ENCODE assay signal across 8 cellular contexts in genomic region chr9:16191691-16192402, GRCh38.
A peak's percentile ranks its signal among the peaks of the same experiment; 100 is the strongest.
DNase-seq lines count a peak whose midpoint lies in the region; ATAC-seq and TF ChIP-seq lines count a peak whose summit lies in the region.

No MANE protein-coding gene starts in this region.

- WGBS in spleen, 5 donors = 4 to 7% (median 6%) methylated on average over 14 of the region's 14 CpGs

- DNase-seq in A172 (ENCODE audit: low spot score) (peak; percentile 92), GM12864 (ENCODE audit: low read depth) (no peak), NCI-H748 treated with DMSO at 0.1 percent for 48 hours (lab: John Stamatoyannopoulos, UW) (peak; percentile 62), astrocyte of the cerebellum (ENCODE audit: low read depth) (peak; percentile 80), iPS-NIHi11 (ENCODE audit: low spot score) (peak; percentile 90), spleen (no peak)
- no peak for DNase-seq in activated T-helper 1 cell treated with anti-CD3 and anti-CD28 coated beads, Interleukin-12 subunit alpha, Interleukin-12 subunit beta, Interleukin-2, Interleukin-4 antibody, amounts not matched to agents 30 ng/mL and 10 ng/mL and 1 ng/mL, durations not matched to agents 14 hours and 24 hours and 36 hours (ENCODE audit: low spot score)

- in situ Hi-C loops in astrocyte of the cerebellum (cut with HindIII; ENCODE audit: low sequenced_read_pairs) = no loop called here

- peaks cover 0 to 13% (median 5%) of the 10 kb centered on the region in 8 donors for H3K9me3 ChIP-seq in spleen

- H3K9me3 Mint-ChIP-seq in activated T-helper 1 cell treated with anti-CD3 and anti-CD28 coated beads, Interleukin-12 subunit alpha, Interleukin-12 subunit beta, Interleukin-2, Interleukin-4 antibody, amounts not matched to agents 30 ng/mL and 10 ng/mL and 1 ng/mL, durations not matched to agents 14 hours and 24 hours and 36 hours = peaks cover 5% of the 10 kb centered on the region

- no peak overlapping the region for H3K27ac Mint-ChIP-seq in activated T-helper 1 cell treated with anti-CD3 and anti-CD28 coated beads, Interleukin-12 subunit alpha, Interleukin-12 subunit beta, Interleukin-2, Interleukin-4 antibody, amounts not matched to agents 30 ng/mL and 10 ng/mL and 1 ng/mL, durations not matched to agents 14 hours and 24 hours and 36 hours

- peak; percentile 66 for ATAC-seq in HG03025 (IDR thresholded peaks at IDR 0.05; ENCODE audit: low FRiP score, unreplicated experiment)

- H3K4me3 Mint-ChIP-seq in activated T-helper 1 cell treated with anti-CD3 and anti-CD28 coated beads, Interleukin-12 subunit alpha, Interleukin-12 subunit beta, Interleukin-2, Interleukin-4 antibody, amounts not matched to agents 30 ng/mL and 10 ng/mL and 1 ng/mL, durations not matched to agents 14 hours and 24 hours and 36 hours = no peak overlapping the region

- no peaks in the 10 kb centered on the region for H3K36me3 Mint-ChIP-seq in activated T-helper 1 cell treated with anti-CD3 and anti-CD28 coated beads, Interleukin-12 subunit alpha, Interleukin-12 subunit beta, Interleukin-2, Interleukin-4 antibody, amounts not matched to agents 30 ng/mL and 10 ng/mL and 1 ng/mL, durations not matched to agents 14 hours and 24 hours and 36 hours (ENCODE audit: low read depth)

- intact Hi-C loops in spleen (cut with DNase I; ENCODE audit: low total_unique reads) = no loop called here
- intact Hi-C loops in activated T-helper 1 cell treated with anti-CD3 and anti-CD28 coated beads, Interleukin-12 subunit alpha, Interleukin-12 subunit beta, Interleukin-2, Interleukin-4 antibody, amounts not matched to agents 30 ng/mL and 10 ng/mL and 1 ng/mL, durations not matched to agents 14 hours and 24 hours and 36 hours (cut with micrococcal nuclease) = loop anchor here (10.0 kb wide), 1 partner anchor 1273 kb away; no protein-coding TSS in a partner anchor

- TF ChIP-seq CTCF in GM12864 (IDR thresholded peaks at IDR 0.05; ENCODE audit: low read depth, low read length, missing control alignments) = peak; percentile 88
- peak; percentile 84 for TF ChIP-seq CTCF in astrocyte of the cerebellum (IDR thresholded peaks at IDR 0.05; ENCODE audit: low read depth, low read length, missing control alignments)
- peak in 7 of 11 experiments; percentile 27 to 61 (median 50) for TF ChIP-seq CTCF in spleen (IDR thresholded peaks at IDR 0.05 in 8 of 11, conservative IDR thresholded peaks at IDR 0.05 in 3 of 11)

- no peak overlapping the region for H3K4me3 ChIP-seq in GM12864 (ENCODE audit: low read depth, low read length)
- H3K4me3 ChIP-seq in astrocyte of the cerebellum (ENCODE audit: low read depth, low read length) = no peak overlapping the region
- H3K4me3 ChIP-seq in spleen = no peak overlapping the region

- H3K27ac ChIP-seq in spleen = no peak overlapping the region

- no peaks in the 10 kb centered on the region for H3K27me3 ChIP-seq in spleen (replicated peaks in 1 of 7)

- H3K27me3 Mint-ChIP-seq in activated T-helper 1 cell treated with anti-CD3 and anti-CD28 coated beads, Interleukin-12 subunit alpha, Interleukin-12 subunit beta, Interleukin-2, Interleukin-4 antibody, amounts not matched to agents 30 ng/mL and 10 ng/mL and 1 ng/mL, durations not matched to agents 14 hours and 24 hours and 36 hours (ENCODE audit: insufficient read depth) = peaks cover 2% of the 10 kb centered on the region

- peaks cover 0 to 6% (median 0%) of the 10 kb centered on the region in 6 donors for H3K4me1 ChIP-seq in spleen

- H3K36me3 ChIP-seq in spleen = no peaks in the 10 kb centered on the region

- no peaks in the 10 kb centered on the region for H3K4me1 Mint-ChIP-seq in activated T-helper 1 cell treated with anti-CD3 and anti-CD28 coated beads, Interleukin-12 subunit alpha, Interleukin-12 subunit beta, Interleukin-2, Interleukin-4 antibody, amounts not matched to agents 30 ng/mL and 10 ng/mL and 1 ng/mL, durations not matched to agents 14 hours and 24 hours and 36 hours (ENCODE audit: low read depth)

- TF ChIP-seq POLR2A in spleen (IDR thresholded peaks at IDR 0.05) = no peak

Comparison
In these comparisons a context has a peak if more than half of its experiments do, and no peak if none do; other contexts are left out.
1. DNase-seq: peak in A172 (single experiment), NCI-H748 treated with DMSO at 0.1 percent for 48 hours (single experiment), astrocyte of the cerebellum (single experiment) and iPS-NIHi11 (single experiment); none in GM12864 (single experiment), spleen (single experiment) and activated T-helper 1 cell treated with anti-CD3 and anti-CD28 coated beads, Interleukin-12 subunit alpha, Interleukin-12 subunit beta, Interleukin-2, Interleukin-4 antibody, amounts not matched to agents 30 ng/mL and 10 ng/mL and 1 ng/mL, durations not matched to agents 14 hours and 24 hours and 36 hours (single experiment).
2. Peak in every context shown above with its lines, with median percentiles within 50 percentile points of each other: CTCF ChIP-seq.